1 cellular context compared by ENCODE assay signal in the genomic region with DNA sequence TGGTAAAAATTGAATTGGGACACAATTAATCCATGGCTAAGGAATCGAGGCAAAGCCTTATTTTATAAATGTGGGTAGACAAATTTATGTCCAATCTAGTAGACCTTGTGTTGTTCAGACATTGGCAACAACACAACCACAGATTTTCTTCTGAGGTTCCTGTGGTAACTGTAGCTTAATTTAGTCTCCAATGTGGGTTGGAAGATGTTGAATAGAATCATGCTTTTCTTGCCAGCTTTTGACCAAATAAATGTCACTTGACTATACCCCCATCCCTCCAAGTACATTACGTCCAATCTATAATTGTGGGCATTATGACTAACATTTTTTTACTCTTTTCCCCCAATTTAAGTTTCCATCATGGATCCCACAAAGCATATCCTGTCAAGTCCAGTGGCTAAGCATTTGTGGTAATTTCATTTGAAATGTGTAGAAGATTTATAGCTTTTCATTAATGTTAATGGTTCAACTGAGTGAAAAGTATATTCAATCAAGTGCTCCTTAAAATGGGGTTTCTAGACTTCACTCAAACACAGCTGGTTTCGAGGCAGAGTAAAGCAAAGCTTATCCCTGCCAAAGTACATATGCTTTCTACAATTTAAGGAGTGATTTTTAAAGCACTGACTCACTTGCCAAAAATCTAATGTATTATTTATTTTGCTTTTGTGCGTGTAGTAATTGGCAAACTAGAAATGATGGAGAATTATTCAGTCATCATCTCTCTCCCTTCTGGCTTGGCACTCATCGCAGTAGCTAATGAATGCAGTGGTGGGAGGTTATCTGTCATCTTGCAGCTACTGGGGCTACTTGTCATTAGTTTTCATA.
TF ChIP-seq lines count a peak whose summit lies in the region.

No MANE protein-coding gene starts in this region.

TF ChIP-seq in endothelial cell of umbilical vein, 7 proteins besides CTCF, POLR2A, EP300 and RAD21 (continued from another document):
- TF ChIP-seq POLR2AphosphoS5 (IDR thresholded peaks at IDR 0.05; ENCODE audit: insufficient read depth, low read depth, low read length) (no peak), JUN (IDR thresholded peaks at IDR 0.05; ENCODE audit: borderline replicate concordance, insufficient read depth, insufficient read length, low read depth) (no peak), MYC (IDR thresholded peaks at IDR 0.05; ENCODE audit: low read depth, low read length) (no peak)
- TF ChIP-seq, protein P1, sequence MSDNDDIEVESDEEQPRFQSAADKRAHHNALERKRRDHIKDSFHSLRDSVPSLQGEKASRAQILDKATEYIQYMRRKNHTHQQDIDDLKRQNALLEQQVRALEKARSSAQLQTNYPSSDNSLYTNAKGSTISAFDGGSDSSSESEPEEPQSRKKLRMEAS (IDR thresholded peaks at IDR 0.05; ENCODE audit: insufficient read depth, insufficient read length), result no peak
